In genomic region chrX:154417157-154417556, GRCh38 we compare ENCODE assay signal across 23 cellular contexts. TPM values are rescaled to one million over a fixed set of nuclear protein-coding genes. Genes with fewer than 3 reads are reported as not detected.
DNase-seq lines count a peak whose midpoint lies in the region; ATAC-seq and TF ChIP-seq lines count a peak whose summit lies in the region.
"Had no signal": no experiment of that assay in that cellular context is flagged by ENCODE, and none has a peak within 500 bp of the region (broad histone marks: within the 10 kb centered on the region; RNA-seq: fewer than 3 reads in every experiment).

No MANE protein-coding gene starts in this region.

- peak; percentile 54 for DNase-seq in NCI-H345 (lab: John Stamatoyannopoulos, UW)
- no peak for DNase-seq in NCI-H345 treated with DMSO at 0.1 percent for 48 hours (lab: John Stamatoyannopoulos, UW; ENCODE audit: unreplicated experiment)
- DNase-seq in NCI-H1105 (lab: John Stamatoyannopoulos, UW) = peak; percentile 86
- peak; percentile 24 for DNase-seq in NCI-H2227 treated with DMSO at 0.1 percent for 48 hours (lab: John Stamatoyannopoulos, UW)
- peak; percentile 63 for DNase-seq in cerebellum (ENCODE audit: low spot score)
- DNase-seq in effector CD4-positive, alpha-beta T cell = no peak
- no peak for DNase-seq in right cardiac atrium
- no peak for DNase-seq in OCI-LY7 (ENCODE audit: low spot score)
- DNase-seq: activated naive CD4-positive, alpha-beta T cell treated with anti-CD3 and anti-CD28 coated beads, Interleukin-2, amount 50 U/mL, for 16 hours; activated T-cell treated with anti-CD3 and anti-CD28 coated beads, Interleukin-2, amount 50 U/mL, for 48 hours; anterior cingulate cortex; DMS53; HCEC 1CT; left colon; mesenchymal stem cell; MV-4-11; naive thymus-derived CD4-positive, alpha-beta T cell; NCI-H446; stimulated activated naive CD8-positive, alpha-beta T cell treated with anti-CD3 and anti-CD28 coated beads, Interleukin-15, amount 100 ng/mL, for 72 hours; SW 1271 had no signal

- CTCF ChIA-PET in OCI-LY7 (lab: Charles Lee; ENCODE audit: unreplicated experiment) = no interaction called here

- no peak overlapping the region for H2AFZ ChIP-seq in OCI-LY7 (ENCODE audit: low read length)

- POLR2A ChIA-PET in OCI-LY7 (lab: Charles Lee) = no interaction called here

- intact Hi-C loops in right cardiac atrium (cut with DNase I) = no loop called here
- intact Hi-C loops in OCI-LY7 (cut with micrococcal nuclease; ENCODE audit: unreplicated experiment) = no loop called here

- TF ChIP-seq CTCF in OCI-LY7 (conservative IDR thresholded peaks at IDR 0.05; ENCODE audit: low read length) = no peak

- H3K4me2 ChIP-seq in OCI-LY7 (ENCODE audit: low read length) = no peak overlapping the region

- no TSS peak for BruUV-seq in OCI-LY7 (replicated peaks; lab: Mats Ljungman, UMichigan)

- H3K27ac ChIP-seq in right cardiac atrium (ENCODE audit: low read length) (no peak overlapping the region), OCI-LY7 (ENCODE audit: low read depth, low read length, poor library complexity, severe bottlenecking) (no peak overlapping the region)
- H3K27ac ChIP-seq: dorsolateral prefrontal cortex, RWPE1, tibial nerve had no signal

- no peaks in the 10 kb centered on the region for H3K79me2 ChIP-seq in OCI-LY7 (ENCODE audit: insufficient read depth, low read depth, low read length)

- H3K9me3 ChIP-seq in right cardiac atrium (ENCODE audit: control insufficient read depth, low read length) (no peaks in the 10 kb centered on the region), OCI-LY7 (ENCODE audit: low read length) (no peaks in the 10 kb centered on the region)
- H3K9me3 ChIP-seq: tibial nerve had no signal

- H3K36me3 ChIP-seq in OCI-LY7 (ENCODE audit: insufficient read depth, low read length) = peaks cover 14% of the 10 kb centered on the region

- H3K4me1 ChIP-seq in right cardiac atrium (ENCODE audit: control insufficient read depth, insufficient read depth, low read length) (no peaks in the 10 kb centered on the region), OCI-LY7 (ENCODE audit: insufficient read depth, low read length, poor library complexity, severe bottlenecking) (peaks cover 10% of the 10 kb centered on the region)

- H3K27me3 ChIP-seq in right cardiac atrium (ENCODE audit: control insufficient read depth, insufficient read depth) = no peaks in the 10 kb centered on the region
- H3K27me3 ChIP-seq: tibial nerve had no signal

- 79% methylated on average over 7 of the region's 7 CpGs for WGBS in right cardiac atrium

- no peaks in the 10 kb centered on the region for H3K9me2 ChIP-seq in OCI-LY7 (ENCODE audit: insufficient read depth, low read length)

- H3K4me3 ChIP-seq in right cardiac atrium (ENCODE audit: low read length) (no peak overlapping the region), OCI-LY7 (ENCODE audit: low read depth, low read length, poor library complexity, severe bottlenecking) (no peak overlapping the region)
- H3K4me3 ChIP-seq: dorsolateral prefrontal cortex, tibial nerve had no signal

- no peak for ATAC-seq in right cardiac atrium
- ATAC-seq: left colon; naive thymus-derived CD4-positive, alpha-beta T cell; stimulated activated naive CD8-positive, alpha-beta T cell treated with anti-CD3 and anti-CD28 coated beads, Interleukin-15, amount 100 ng/mL, for 72 hours had no signal

- no peaks in the 10 kb centered on the region for H4K20me1 ChIP-seq in OCI-LY7 (ENCODE audit: insufficient read depth, low read length)

RNA-seq across cellular contexts. Expression of gene TAFAZZIN, which starts 5.8 kb away (rescaled TPM):
- total RNA-seq in cerebellum = 14.9 TPM
- total RNA-seq in right cardiac atrium = 10 to 100 TPM; 38.0 to 45.0 (median 39.0) TPM
- 43.9 TPM for polyA plus RNA-seq in right cardiac atrium
- total RNA-seq in OCI-LY7 (2014; rRNA removed; shearing (Covaris generic)) = 74.2 and 94.5 TPM in 2 replicates
- total RNA-seq in OCI-LY7 (2022) = 85.3 and 104 TPM in 2 replicates

RNA-seq across cellular contexts. Expression of gene DNASE1L1, which starts 8.1 kb away (rescaled TPM):
- total RNA-seq in cerebellum = 5.1 TPM
- 10 to 100 TPM; 47.3 to 52.6 (median 51.2) TPM for total RNA-seq in right cardiac atrium
- polyA plus RNA-seq in right cardiac atrium = 60.5 TPM
- total RNA-seq in OCI-LY7 (2014; rRNA removed; shearing (Covaris generic)) = 13.4 and 23.1 TPM in 2 replicates
- total RNA-seq in OCI-LY7 (2022) = 21.5 and 30.1 TPM in 2 replicates

RNA-seq across cellular contexts. Expression of gene ATP6AP1, which starts 11.3 kb away (rescaled TPM):
- 40.8 TPM for total RNA-seq in cerebellum
- 10 to 100 TPM; 73.7 to 83.8 (median 77.4) TPM for total RNA-seq in right cardiac atrium
- 63.1 TPM for polyA plus RNA-seq in right cardiac atrium
- total RNA-seq in OCI-LY7 (2014; rRNA removed; shearing (Covaris generic)) = 22.2 and 26.4 TPM in 2 replicates
- 37.4 and 39.5 TPM in 2 replicates for total RNA-seq in OCI-LY7 (2022)

RNA-seq across cellular contexts. Expression of gene RPL10, which starts 19.0 kb away (rescaled TPM):
- total RNA-seq in cerebellum = 1,446 TPM
- 1,000 to 10,000 TPM; 2,034 to 2,544 (median 2,211) TPM for total RNA-seq in right cardiac atrium
- polyA plus RNA-seq in right cardiac atrium = 2,857 TPM
- 4,261 and 4,291 TPM in 2 replicates for total RNA-seq in OCI-LY7 (2014; rRNA removed; shearing (Covaris generic))
- total RNA-seq in OCI-LY7 (2022) = 2,447 and 2,466 TPM in 2 replicates

RNA-seq across cellular contexts. Expression of gene GDI1, which starts 19.8 kb away (rescaled TPM):
- total RNA-seq in cerebellum (143 TPM), right cardiac atrium (10 to 100 TPM; 82.7 to 99.3 (median 96.9) TPM), OCI-LY7 (2022) (76.6 and 93.6 TPM in 2 replicates)
- 102 TPM for polyA plus RNA-seq in right cardiac atrium
- 101 and 103 TPM in 2 replicates for total RNA-seq in OCI-LY7 (2014; rRNA removed; shearing (Covaris generic))

Comparison
In these comparisons a context has a peak if more than half of its experiments do, and no peak if none do; other contexts are left out.
1. DNase-seq: peak in NCI-H345 (single experiment), NCI-H1105 (single experiment), NCI-H2227 treated with DMSO at 0.1 percent for 48 hours (single experiment) and cerebellum (single experiment); none in NCI-H345 treated with DMSO at 0.1 percent for 48 hours (single experiment), effector CD4-positive, alpha-beta T cell (single experiment), right cardiac atrium (0 of 3) and OCI-LY7 (single experiment).